ENCODE assay signal across 3 cellular contexts in the genomic region with DNA sequence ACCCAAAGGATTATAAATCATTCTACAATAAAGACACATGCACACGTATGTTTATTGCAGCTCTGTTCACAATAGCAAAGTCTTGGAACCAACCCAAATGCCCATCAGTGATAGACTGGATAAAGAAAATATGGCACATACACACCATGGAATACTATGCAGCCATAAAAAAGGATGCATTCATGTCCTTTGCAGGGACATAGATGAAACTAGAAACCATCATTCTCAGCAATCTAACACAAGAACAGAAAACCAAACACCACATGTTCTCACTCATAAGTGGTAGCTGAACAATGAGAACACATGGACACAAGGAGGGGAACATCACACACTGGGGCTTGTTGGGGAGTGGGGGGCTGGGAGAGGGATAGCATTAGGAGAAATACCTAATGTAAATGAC.
DNase-seq lines count a peak whose midpoint lies in the region; ATAC-seq, FAIRE-seq and TF ChIP-seq lines count a peak whose summit lies in the region.
"Not testable (repeated sequence)": the region's sequence is repeated elsewhere in the genome, so short reads cannot be mapped to it uniquely, and the experiment has no call there.

No MANE protein-coding gene starts in this region.

- TF ChIP-seq CTCF in HEK293 (tag by site-specific recombination; IDR thresholded peaks at IDR 0.05); K562 (IDR thresholded peaks at IDR 0.05 in 2 of 3, conservative IDR thresholded peaks at IDR 0.05 in 1 of 3; ENCODE audit: insufficient read depth in 2 of 3, low read depth in 1 of 3, low read length in 3 of 3); neural crest cell (conservative IDR thresholded peaks at IDR 0.05): not testable (repeated sequence)

- H3K4me1 Mint-ChIP-seq in neural crest cell = not testable (repeated sequence)

- CTCF ChIA-PET in HEK293 (lab: Yijun Ruan, JAX); K562 (lab: Yijun Ruan, JAX; ENCODE audit: low intra/inter-chr PET ratio): not testable (repeated sequence)

- not testable (repeated sequence) for TF ChIP-seq EP300 in K562 (IDR thresholded peaks at IDR 0.05; ENCODE audit: low read length)

- H3K27ac ChIP-seq in HEK293 (ENCODE audit: extremely low read depth, low read depth, low read length); K562 (ENCODE audit: extremely low read depth, low read depth, low read length): not testable (repeated sequence)

- not testable (repeated sequence) for H3K36me3 ChIP-seq in HEK293 (ENCODE audit: control insufficient read depth in 2 of 2, insufficient read depth in 1 of 2, low read length in 2 of 2)
- H3K36me3 ChIP-seq in K562 (ENCODE audit: control insufficient read depth, insufficient read depth, low read length) = peaks cover 14% of the 10 kb centered on the region; the same call in 2 of the 3 replicates

- not testable (repeated sequence) for DNase-seq in K562 (ENCODE audit: extremely low read depth in 1 of 4, low spot score in 3 of 4); neural crest cell (ENCODE audit: low read depth, low spot score)

- H3K27me3 Mint-ChIP-seq in neural crest cell (ENCODE audit: low read depth) = not testable (repeated sequence)

- not testable (repeated sequence) for H3K27me3 ChIP-seq in K562 (ENCODE audit: control insufficient read depth in 2 of 2, insufficient read depth in 2 of 2, low read length in 2 of 2)

- in situ Hi-C loops in K562 (cut with MboI) = not testable (repeated sequence)

- ATAC-seq in K562 = not testable (repeated sequence)

- H3K27ac Mint-ChIP-seq in neural crest cell (ENCODE audit: unreplicated experiment) = peak overlapping the region; percentile 50

- TF ChIP-seq RAD21 in K562 (CRISPR knock-in tag; conservative IDR thresholded peaks at IDR 0.05 in 1 of 2, IDR thresholded peaks at IDR 0.05 in 1 of 2) = not testable (repeated sequence)

- BruUV-seq in K562 (replicated peaks; lab: Mats Ljungman, UMichigan) = not testable (repeated sequence)

- not testable (repeated sequence) for TF ChIP-seq POLR2A in K562 (conservative IDR thresholded peaks at IDR 0.05)

- FAIRE-seq in K562 (lab: Jason Lieb, UNC) = not testable (repeated sequence)

- H3K79me2 ChIP-seq in K562 (ENCODE audit: control insufficient read depth, insufficient read depth, low read length) = not testable (repeated sequence)

- peaks cover 32% of the 10 kb centered on the region for H3K36me3 Mint-ChIP-seq in neural crest cell (ENCODE audit: low read depth)

- H4K20me1 ChIP-seq in K562 (replicated peaks; ENCODE audit: control insufficient read depth, insufficient read depth, low read length) = not testable (repeated sequence)

- peaks cover 22% of the 10 kb centered on the region for H3K9me3 Mint-ChIP-seq in neural crest cell

- not testable (repeated sequence) for H3K4me3 ChIP-seq in HEK293 (ENCODE audit: low read depth, low read length); K562

- H3K4me3 Mint-ChIP-seq in neural crest cell = not testable (repeated sequence)

- H3K9ac ChIP-seq in K562 (ENCODE audit: insufficient read depth in 1 of 2, low read depth in 2 of 2, low read length in 2 of 2) = not testable (repeated sequence)

- not testable (repeated sequence) for H3K4me1 ChIP-seq in HEK293 (ENCODE audit: control insufficient read depth, insufficient read depth, low read length)
- H3K4me1 ChIP-seq in K562 (replicated peaks in 1 of 2; ENCODE audit: control insufficient read depth in 2 of 2, insufficient read depth in 2 of 2, low read length in 2 of 2) = peaks cover 0 to 19% of the 10 kb centered on the region in 2 experiments; a peak in 3 of 5 replicates

- H2AFZ ChIP-seq in K562 (ENCODE audit: low read depth, low read length) = not testable (repeated sequence)

- H3K9me1 ChIP-seq in K562 (ENCODE audit: control insufficient read depth, insufficient read depth, low read length) = not testable (repeated sequence)

- POLR2A ChIA-PET in HEK293 (lab: Yijun Ruan, JAX); K562 (lab: Yijun Ruan, JAX): not testable (repeated sequence)

- H3K9me3 ChIP-seq in HEK293 (ENCODE audit: control insufficient read depth, insufficient read depth, low read depth, low read length); K562 (replicated peaks; ENCODE audit: control insufficient read depth, insufficient read depth, low read depth, low read length): not testable (repeated sequence)

- intact Hi-C loops in K562 (cut with micrococcal nuclease) = not testable (repeated sequence)

- H3K4me2 ChIP-seq in K562 (ENCODE audit: insufficient read depth, low read length) = not testable (repeated sequence)

- WGBS in K562 (ENCODE audit: insufficient coverage, low coverage, missing lambda C conversion rate) = 78% methylated on average over 1 of the region's 1 CpG

TF ChIP-seq in HEK293, 187 proteins besides CTCF, POLR2A, EP300 and RAD21:
- peak; percentile 34; the same call in 1 of the 2 replicates for TF ChIP-seq ZNF146 (tag by site-specific recombination; IDR thresholded peaks at IDR 0.05)

TF ChIP-seq in K562, 482 proteins besides CTCF, POLR2A, EP300 and RAD21:
- TF ChIP-seq KDM1A (IDR thresholded peaks at IDR 0.05) (peak in 1 of 2 experiments; percentile 52; a peak in 1 of 4 replicates), BCOR (IDR thresholded peaks at IDR 0.05) (peak; percentile 65), ZNF146 (CRISPR knock-in tag; IDR thresholded peaks at IDR 0.05; ENCODE audit: unreplicated experiment) (peak; percentile 90)
